8 cellular contexts compared by ENCODE assay signal in genomic region chr1:2314297-2314802, GRCh38.
A peak's percentile ranks its signal among the peaks of the same experiment; 100 is the strongest.
DNase-seq lines count a peak whose midpoint lies in the region; ATAC-seq and TF ChIP-seq lines count a peak whose summit lies in the region.

No MANE protein-coding gene starts in this region.

- peaks cover under 1% of the 10 kb centered on the region; the same call in 1 of the 2 replicates for H3K36me3 ChIP-seq in HUES64 (ENCODE audit: insufficient read depth, low read length)

- POLR2A ChIA-PET in CD4-positive, alpha-beta T cell (lab: Charles Lee): interaction anchor here (1.0 to 3.3 kb wide), 6 partner anchors 13 to 119 kb away, joined by 4 to 34 read pairs (median 10); partner anchors contain the start of gene FAAP20

- H3K4me1 Mint-ChIP-seq in CD4-positive, alpha-beta T cell (ENCODE audit: low read depth): peaks cover 22% of the 10 kb centered on the region
- peaks cover 37% of the 10 kb centered on the region for H3K4me1 Mint-ChIP-seq in stimulated activated memory B cell treated with anti-CD40 and anti-IgM and Interleukin-4, amounts not matched to agents 10 μg/mL and 1 μg/mL and 100 μg/mL, for 72 hours

- DNase-seq in CD4-positive, alpha-beta T cell: no peak
- DNase-seq in cardiac fibroblast (ENCODE audit: low read depth in 2 of 2): peak; percentile 44 to 81
- DNase-seq in iris pigment epithelial cell (ENCODE audit: low read depth): peak; percentile 33
- no peak for DNase-seq in COR-L47 (lab: John Stamatoyannopoulos, UW)

- peaks cover 8% of the 10 kb centered on the region for H3K36me3 Mint-ChIP-seq in CD4-positive, alpha-beta T cell (ENCODE audit: low read depth)
- H3K36me3 Mint-ChIP-seq in stimulated activated memory B cell treated with anti-CD40 and anti-IgM and Interleukin-4, amounts not matched to agents 10 μg/mL and 1 μg/mL and 100 μg/mL, for 72 hours: no peaks in the 10 kb centered on the region

- no peak overlapping the region for H3K4me3 Mint-ChIP-seq in CD4-positive, alpha-beta T cell
- no peak overlapping the region for H3K4me3 Mint-ChIP-seq in stimulated activated memory B cell treated with anti-CD40 and anti-IgM and Interleukin-4, amounts not matched to agents 10 μg/mL and 1 μg/mL and 100 μg/mL, for 72 hours

- H3K4me1 ChIP-seq in HUES64 (ENCODE audit: insufficient read depth, low read length): peaks cover 23% of the 10 kb centered on the region

- TF ChIP-seq CTCF in CD4-positive, alpha-beta T cell (IDR thresholded peaks at IDR 0.05): no peak
- TF ChIP-seq CTCF in cardiac fibroblast (IDR thresholded peaks at IDR 0.05; ENCODE audit: low read depth, low read length): no peak

- intact Hi-C loops in CD4-positive, alpha-beta T cell (cut with DNase I, micrococcal nuclease): loop anchor here (2.0 to 10.0 kb wide), 4 partner anchors 58 to 120 kb away; partner anchors contain the start of gene FAAP20 (in 1 of the 2)

- H3K27ac Mint-ChIP-seq in CD4-positive, alpha-beta T cell: no peak overlapping the region
- H3K27ac Mint-ChIP-seq in stimulated activated memory B cell treated with anti-CD40 and anti-IgM and Interleukin-4, amounts not matched to agents 10 μg/mL and 1 μg/mL and 100 μg/mL, for 72 hours: no peak overlapping the region

- H3K9me3 ChIP-seq in CD4-positive, alpha-beta T cell (ENCODE audit: control insufficient read depth, low read length): no peaks in the 10 kb centered on the region
- H3K9me3 ChIP-seq in HUES64 (ENCODE audit: insufficient read depth, low read depth, low read length): no peaks in the 10 kb centered on the region

- H3K4me3 ChIP-seq in HUES64 (ENCODE audit: low read length): peak overlapping the region; percentile 40
- peak overlapping the region; percentile 21 to 50 for H3K4me3 ChIP-seq in cardiac fibroblast (replicated peaks in 1 of 2; ENCODE audit: low read depth in 2 of 2, low read length in 2 of 2)

- H3K27me3 ChIP-seq in CD4-positive, alpha-beta T cell (ENCODE audit: control insufficient read depth, insufficient read depth, low read length): no peaks in the 10 kb centered on the region
- no peaks in the 10 kb centered on the region for H3K27me3 ChIP-seq in HUES64 (ENCODE audit: insufficient read depth, low read length)

- no peaks in the 10 kb centered on the region for H3K27me3 Mint-ChIP-seq in CD4-positive, alpha-beta T cell
- no peaks in the 10 kb centered on the region for H3K27me3 Mint-ChIP-seq in stimulated activated memory B cell treated with anti-CD40 and anti-IgM and Interleukin-4, amounts not matched to agents 10 μg/mL and 1 μg/mL and 100 μg/mL, for 72 hours

- CTCF ChIA-PET in CD4-positive, alpha-beta T cell (lab: Charles Lee): interaction anchor here (1.3 to 1.8 kb wide), 3 partner anchors 13 to 112 kb away, joined by 4 to 8 read pairs (median 5); no protein-coding TSS in a partner anchor

- peak; percentile 11 for ATAC-seq in CD4-positive, alpha-beta T cell (ENCODE audit: poor library complexity)
- peak; percentile 5 for ATAC-seq in stimulated activated memory B cell treated with anti-CD40 and anti-IgM and Interleukin-4, amounts not matched to agents 10 μg/mL and 1 μg/mL and 100 μg/mL, for 72 hours
- ATAC-seq in HG02610 (IDR thresholded peaks at IDR 0.05; ENCODE audit: unreplicated experiment): no peak
- ATAC-seq in HG03460 (IDR thresholded peaks at IDR 0.05; ENCODE audit: unreplicated experiment): no peak

- peak overlapping the region; percentile 53 for H3K27ac ChIP-seq in CD4-positive, alpha-beta T cell (ENCODE audit: low read depth, low read length)
- peak overlapping the region; percentile 94 for H3K27ac ChIP-seq in HUES64 (ENCODE audit: low read depth, low read length)

- H3K9ac ChIP-seq in HUES64 (ENCODE audit: low read depth, low read length): peak overlapping the region; percentile 59

- no peaks in the 10 kb centered on the region for H3K9me3 Mint-ChIP-seq in CD4-positive, alpha-beta T cell
- H3K9me3 Mint-ChIP-seq in stimulated activated memory B cell treated with anti-CD40 and anti-IgM and Interleukin-4, amounts not matched to agents 10 μg/mL and 1 μg/mL and 100 μg/mL, for 72 hours: no peaks in the 10 kb centered on the region

- WGBS in HUES64: 2% methylated on average over 50 of the region's 51 CpGs

Comparison
In these comparisons a context has a peak if more than half of its experiments do, and no peak if none do; other contexts are left out.
1. ATAC-seq: peak in CD4-positive, alpha-beta T cell (single experiment) and stimulated activated memory B cell treated with anti-CD40 and anti-IgM and Interleukin-4, amounts not matched to agents 10 μg/mL and 1 μg/mL and 100 μg/mL, for 72 hours (single experiment); none in HG02610 (single experiment) and HG03460 (single experiment).
2. DNase-seq: peak in cardiac fibroblast (2 of 2) and iris pigment epithelial cell (single experiment); none in CD4-positive, alpha-beta T cell (0 of 10) and COR-L47 (single experiment).